Comparison of ENCODE assay signal across 8 cellular contexts in the genomic region with DNA sequence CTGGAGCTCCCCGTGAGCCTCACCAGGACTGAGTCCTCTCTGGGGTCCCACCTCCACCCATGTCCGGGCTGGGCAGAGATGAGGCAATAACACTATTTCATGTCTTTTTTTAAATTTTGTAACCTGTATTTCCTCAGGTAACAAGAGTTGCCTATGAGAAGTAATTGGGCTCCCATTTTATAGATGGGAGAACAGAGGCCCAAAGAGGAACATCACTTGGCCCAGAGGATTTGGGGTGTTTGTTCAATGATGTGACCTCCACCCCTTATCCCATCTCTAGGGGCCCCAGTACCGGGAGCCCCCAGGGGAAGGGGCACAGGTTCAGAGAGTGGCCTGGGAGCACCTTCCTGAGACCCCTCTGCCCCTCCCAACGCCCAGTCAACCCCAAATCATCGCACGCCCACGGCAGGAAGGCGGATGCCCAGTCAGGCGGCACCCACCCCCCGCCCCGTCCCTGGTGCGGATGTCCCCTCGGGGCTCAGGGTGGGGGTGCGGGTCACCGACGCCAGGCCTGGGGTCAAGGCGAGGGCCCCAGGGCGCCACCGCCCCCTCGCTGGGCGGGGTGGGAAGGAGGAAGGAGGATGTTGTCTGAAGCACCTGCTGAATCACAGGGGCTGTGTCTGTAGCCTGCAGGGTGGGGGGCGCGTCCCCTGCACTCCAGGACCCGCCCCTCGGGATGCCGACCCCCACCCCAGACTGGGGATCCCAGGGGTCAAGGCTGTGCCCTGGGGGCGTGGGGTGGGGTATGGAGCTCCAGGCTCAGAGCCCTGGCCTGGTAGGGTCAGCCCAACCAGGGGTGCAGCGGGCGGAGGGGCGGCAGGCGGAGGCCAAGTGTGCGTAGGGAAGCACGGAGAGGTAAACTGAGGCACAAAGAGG. TPM values are rescaled to one million over a fixed set of nuclear protein-coding genes. Genes with fewer than 3 reads are reported as not detected.
DNase-seq lines count a peak whose midpoint lies in the region; ATAC-seq and TF ChIP-seq lines count a peak whose summit lies in the region.

No MANE protein-coding gene starts in this region.

- H3K4me1 Mint-ChIP-seq in activated naive CD8-positive, alpha-beta T cell (ENCODE audit: low read depth), result peaks cover 44% of the 10 kb centered on the region
- peaks cover 59 to 71% of the 10 kb centered on the region in 2 donors for H3K4me1 Mint-ChIP-seq in immature natural killer cell
- peaks cover 52% of the 10 kb centered on the region for H3K4me1 Mint-ChIP-seq in stimulated activated effector memory CD8-positive, alpha-beta T cell treated with anti-CD3 and anti-CD28 coated beads, Interleukin-12 subunit alpha, Interleukin-12 subunit beta, amount 100 ng/mL, for 72 hours

- no peaks in the 10 kb centered on the region for H3K36me3 Mint-ChIP-seq in activated naive CD8-positive, alpha-beta T cell
- H3K36me3 Mint-ChIP-seq in immature natural killer cell, result peaks cover 4 to 21% (median 7%) of the 10 kb centered on the region in 3 donors
- H3K36me3 Mint-ChIP-seq in stimulated activated effector memory CD8-positive, alpha-beta T cell treated with anti-CD3 and anti-CD28 coated beads, Interleukin-12 subunit alpha, Interleukin-12 subunit beta, amount 100 ng/mL, for 72 hours, result peaks cover 74% of the 10 kb centered on the region

- TF ChIP-seq CTCF in LNCaP clone FGC (IDR thresholded peaks at IDR 0.05; ENCODE audit: control insufficient read depth, extremely low read depth, insufficient read depth), result no peak

- H3K9me3 Mint-ChIP-seq in activated naive CD8-positive, alpha-beta T cell (ENCODE audit: low read depth), result no peaks in the 10 kb centered on the region
- H3K9me3 Mint-ChIP-seq in immature natural killer cell, result peaks cover 0 to 4% (median 0%) of the 10 kb centered on the region in 6 donors
- no peaks in the 10 kb centered on the region for H3K9me3 Mint-ChIP-seq in stimulated activated effector memory CD8-positive, alpha-beta T cell treated with anti-CD3 and anti-CD28 coated beads, Interleukin-12 subunit alpha, Interleukin-12 subunit beta, amount 100 ng/mL, for 72 hours

- peak; percentile 44 for DNase-seq in stimulated activated CD4-positive, alpha-beta T cell treated with anti-CD3 and anti-CD28 coated beads, Interleukin-12 subunit alpha, Interleukin-12 subunit beta, amount 100 ng/mL, for 4 hours
- DNase-seq in stimulated activated CD4-positive, alpha-beta T cell treated with anti-CD3 and anti-CD28 coated beads, Interleukin-1b, Interleukin-23, amount 100 ng/mL, for 48 hours, result no peak
- DNase-seq in LNCaP clone FGC (ENCODE audit: low read depth), result no peak
- DNase-seq in immature natural killer cell, result peak; percentile 62 to 70 (median 69)
- peak; percentile 57 to 86 for DNase-seq in stimulated activated effector memory CD8-positive, alpha-beta T cell treated with anti-CD3 and anti-CD28 coated beads, Interleukin-12 subunit alpha, Interleukin-12 subunit beta, amount 100 ng/mL, for 72 hours (ENCODE audit: low spot score in 2 of 2)
- DNase-seq in HPDE6-E6E7 (ENCODE audit: extremely low spot score), result no peak

- H3K27ac Mint-ChIP-seq in activated naive CD8-positive, alpha-beta T cell, result peak overlapping the region; percentile 93
- H3K27ac Mint-ChIP-seq in immature natural killer cell, result peak overlapping the region; percentile 96 to 99 (median 99)
- H3K27ac Mint-ChIP-seq in stimulated activated effector memory CD8-positive, alpha-beta T cell treated with anti-CD3 and anti-CD28 coated beads, Interleukin-12 subunit alpha, Interleukin-12 subunit beta, amount 100 ng/mL, for 72 hours, result peak overlapping the region; percentile 97

- peak; percentile 52 for ATAC-seq in stimulated activated effector memory CD8-positive, alpha-beta T cell treated with anti-CD3 and anti-CD28 coated beads, Interleukin-12 subunit alpha, Interleukin-12 subunit beta, amount 100 ng/mL, for 72 hours
- ATAC-seq in HG03521 (IDR thresholded peaks at IDR 0.05; ENCODE audit: unreplicated experiment), result no peak

- peak overlapping the region; percentile 86 for H3K4me3 Mint-ChIP-seq in activated naive CD8-positive, alpha-beta T cell
- peak overlapping the region; percentile 84 to 94 (median 90) for H3K4me3 Mint-ChIP-seq in immature natural killer cell
- peak overlapping the region; percentile 98 for H3K4me3 Mint-ChIP-seq in stimulated activated effector memory CD8-positive, alpha-beta T cell treated with anti-CD3 and anti-CD28 coated beads, Interleukin-12 subunit alpha, Interleukin-12 subunit beta, amount 100 ng/mL, for 72 hours

- no peaks in the 10 kb centered on the region for H3K27me3 Mint-ChIP-seq in activated naive CD8-positive, alpha-beta T cell
- H3K27me3 Mint-ChIP-seq in immature natural killer cell (ENCODE audit: low read depth in 3 of 3), result peaks cover 33 to 62% (median 55%) of the 10 kb centered on the region in 3 donors

- peak overlapping the region; percentile 25 for H3K4me3 ChIP-seq in LNCaP clone FGC (ENCODE audit: low read depth, low read length)

RNA-seq across cellular contexts. Expression of a gene that starts 9.0 kb away (rescaled TPM):
- 100 to 1,000 TPM; 146 to 246 (median 197) TPM for polyA plus RNA-seq in immature natural killer cell

RNA-seq across cellular contexts. Expression of a gene that starts 11.7 kb away (rescaled TPM):
- 10 to 100 TPM in 2 of 3 donors, 1 to 10 TPM in 1; 4.9 to 16.0 (median 10.8) TPM for polyA plus RNA-seq in immature natural killer cell

RNA-seq across cellular contexts. Expression of a gene that starts 15.2 kb away (rescaled TPM):
- polyA plus RNA-seq in immature natural killer cell, result 10 to 100 TPM; 50.5 to 98.4 (median 86.9) TPM

RNA-seq across cellular contexts. Expression of a gene that starts 18.6 kb away (rescaled TPM):
- polyA plus RNA-seq in immature natural killer cell, result 100 to 1,000 TPM; 145 to 310 (median 303) TPM

RNA-seq across cellular contexts. Expression of a gene that starts 22.3 kb away (rescaled TPM):
- not detected for polyA plus RNA-seq in immature natural killer cell

Comparison
In these comparisons a context has a peak if more than half of its experiments do, and no peak if none do; other contexts are left out.
1. DNase-seq: peak in stimulated activated CD4-positive, alpha-beta T cell treated with anti-CD3 and anti-CD28 coated beads, Interleukin-12 subunit alpha, Interleukin-12 subunit beta, amount 100 ng/mL, for 4 hours (single experiment), immature natural killer cell (3 of 3) and stimulated activated effector memory CD8-positive, alpha-beta T cell treated with anti-CD3 and anti-CD28 coated beads, Interleukin-12 subunit alpha, Interleukin-12 subunit beta, amount 100 ng/mL, for 72 hours (2 of 2); none in stimulated activated CD4-positive, alpha-beta T cell treated with anti-CD3 and anti-CD28 coated beads, Interleukin-1b, Interleukin-23, amount 100 ng/mL, for 48 hours (single experiment), LNCaP clone FGC (single experiment) and HPDE6-E6E7 (single experiment).
2. Peak in every context shown above with its lines, with median percentiles within 50 percentile points of each other: H3K27ac Mint-ChIP-seq and H3K4me3 Mint-ChIP-seq.